In the genomic region with DNA sequence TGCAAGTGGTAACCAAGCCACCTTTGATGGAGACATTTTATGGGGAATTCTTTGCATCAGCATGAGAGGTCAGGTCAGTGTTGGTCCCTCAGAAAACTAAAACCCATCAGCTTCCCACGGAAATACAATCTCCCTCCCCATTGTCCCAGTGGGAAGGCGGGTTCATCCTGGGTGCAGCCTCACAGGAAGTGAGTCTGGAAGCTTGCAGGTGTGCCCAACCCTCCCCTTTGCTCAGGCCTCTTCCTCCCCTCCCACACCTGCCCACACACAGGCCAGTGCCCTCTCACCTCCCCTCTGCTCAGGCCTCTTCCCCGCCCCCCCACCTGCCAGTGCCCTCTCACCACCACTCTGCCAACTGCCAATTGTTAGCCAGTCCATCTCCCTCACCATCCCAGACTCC, we compare ENCODE assay signal across 10 cellular contexts.
"Had no signal": no experiment of that assay in that cellular context is flagged by ENCODE, and none has a peak within 500 bp of the region (broad histone marks: within the 10 kb centered on the region; RNA-seq: fewer than 3 reads in every experiment).

No MANE protein-coding gene starts in this region.

- H3K36me3 ChIP-seq: esophagus squamous epithelium, neural progenitor cell, ovary, right atrium auricular region, sigmoid colon, uterus had no signal

- DNase-seq: esophagus squamous epithelium; foreskin fibroblast; ovary; sigmoid colon; stimulated activated CD4-positive, alpha-beta T cell treated with anti-CD3 and anti-CD28 coated beads, Interleukin-12 subunit alpha, Interleukin-12 subunit beta, amount 100 ng/mL, for 4 hours; stimulated activated naive CD4-positive, alpha-beta T cell; uterus had no signal

- H3K4me2 ChIP-seq: neural progenitor cell had no signal

- H3K4me1 ChIP-seq: esophagus squamous epithelium, neural progenitor cell, right atrium auricular region, sigmoid colon, uterus had no signal

- H3K9ac ChIP-seq: neural progenitor cell had no signal

- H3K9me3 ChIP-seq: ovary, uterus had no signal

- H3K27me3 ChIP-seq: neural progenitor cell, ovary, right atrium auricular region, sigmoid colon, uterus had no signal

- H3K27ac ChIP-seq: esophagus squamous epithelium, neural progenitor cell, ovary, right atrium auricular region, sigmoid colon, skin epidermis, uterus had no signal

- H3K4me3 ChIP-seq: esophagus squamous epithelium, neural progenitor cell, ovary, right atrium auricular region, sigmoid colon, skin epidermis, uterus had no signal
